38 cellular contexts compared by ENCODE assay signal in the genomic region with DNA sequence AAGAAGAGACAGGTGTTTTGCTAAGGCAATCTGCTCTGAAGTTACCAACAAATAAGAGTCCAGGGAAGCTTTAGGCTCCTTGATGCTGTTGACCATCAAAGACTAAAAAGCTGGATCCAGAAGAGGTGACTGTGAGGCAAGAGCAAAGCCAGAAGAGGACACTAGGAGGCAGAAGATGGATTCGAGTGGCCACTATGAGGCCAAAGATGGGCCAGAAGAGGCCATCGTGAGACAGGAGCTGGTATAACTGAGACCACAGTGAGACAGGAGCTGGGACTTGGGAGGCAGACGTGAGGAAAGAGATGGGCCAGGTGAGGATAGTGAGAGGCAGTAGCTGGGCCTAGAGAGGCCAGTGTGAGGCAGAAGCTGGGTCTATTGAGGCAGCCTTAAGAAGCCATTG. TPM values are rescaled to one million over a fixed set of nuclear protein-coding genes. Genes with fewer than 3 reads are reported as not detected.
"Had no signal": no experiment of that assay in that cellular context is flagged by ENCODE, and none has a peak within 500 bp of the region (broad histone marks: within the 10 kb centered on the region; RNA-seq: fewer than 3 reads in every experiment).

No MANE protein-coding gene starts in this region.

- H3K27ac Mint-ChIP-seq: activated B cell treated with CpG ODN at 0.5 μM for 24 hours; activated CD4-positive, alpha-beta memory T cell treated with anti-CD3 and anti-CD28 coated beads, Interleukin-2, amount 10 ng/mL, durations not matched to agents 7 days and 5 days; activated CD4-positive, alpha-beta T cell treated with anti-CD3 and anti-CD28 coated beads, Interleukin-2, amount 10 ng/mL, durations not matched to agents 24 days and 14 days; activated CD8-positive, alpha-beta memory T cell treated with anti-CD3 and anti-CD28 coated beads, Interleukin-2, amount 10 ng/mL, durations not matched to agents 7 days and 5 days; activated CD8-positive, alpha-beta T cell treated with anti-CD3 and anti-CD28 coated beads, Interleukin-2, amount 10 ng/mL, durations not matched to agents 7 days and 5 days; activated naive CD4-positive, alpha-beta T cell treated with anti-CD3 and anti-CD28 coated beads, Interleukin-2, amount 10 ng/mL, durations not matched to agents 7 days and 5 days; activated naive CD4-positive, alpha-beta T cell treated with anti-CD3 and anti-CD28 coated beads, Interleukin-2, amount 50 U/mL, for 24 hours; activated naive CD8-positive, alpha-beta T cell; activated naive CD8-positive, alpha-beta T cell treated with anti-CD3 and anti-CD28 coated beads, Interleukin-2, amount 10 ng/mL, durations not matched to agents 7 days and 5 days; activated naive CD8-positive, alpha-beta T cell treated with anti-CD3 and anti-CD28 coated beads, Interleukin-2, amount 50 U/mL, for 24 hours; activated T-cell treated with anti-CD3 and anti-CD28 coated beads, Interleukin-2, amount 50 U/mL, for 24 hours; activated T-helper 2 cell treated with anti-CD3 and anti-CD28 coated beads, Interferon-gamma antibody, Interleukin-2, Interleukin-4, amounts not matched to agents 10 μg/mL and 5 μg/mL and 100 μg/mL, durations not matched to agents 14 hours and 24 hours and 36 hours; brain; T-helper 1 cell treated with Interleukin-12 subunit alpha and Interleukin-12 subunit beta and Interleukin-4 antibody, amounts not matched to agents 30 μg/mL and 1 μg/mL, for 36 hours; T-helper 2 cell treated with Interferon-gamma antibody and Interleukin-4, amounts not matched to agents 5 μg/mL and 100 μg/mL, for 36 hours had no signal

- H3K4me1 ChIP-seq: ascending aorta had no signal

- DNase-seq: activated B cell treated with CpG ODN at 0.5 μM for 24 hours; activated CD4-positive, alpha-beta memory T cell treated with anti-CD3 and anti-CD28 coated beads, Interleukin-2, amount 10 ng/mL, durations not matched to agents 7 days and 5 days; activated CD4-positive, alpha-beta T cell treated with anti-CD3 and anti-CD28 coated beads for 4 hours; activated CD4-positive, alpha-beta T cell treated with anti-CD3 and anti-CD28 coated beads, Interleukin-2, amount 10 ng/mL, durations not matched to agents 24 days and 14 days; activated CD4-positive, alpha-beta T cell treated with anti-CD3 and anti-CD28 coated beads, Interleukin-2, amount 50 U/mL, for 1 hour; activated CD4-positive, alpha-beta T cell treated with anti-CD3 and anti-CD28 coated beads, Interleukin-2, amount 50 U/mL, for 4 hours; activated CD4-positive, CD25-positive, alpha-beta regulatory T cell treated with anti-CD3 and anti-CD28 coated beads, Interleukin-2, amount 50 U/mL, for 72 hours; activated CD8-positive, alpha-beta memory T cell treated with anti-CD3 and anti-CD28 coated beads for 24 hours; activated CD8-positive, alpha-beta memory T cell treated with anti-CD3 and anti-CD28 coated beads, Interleukin-2, amount 10 ng/mL, durations not matched to agents 7 days and 5 days; activated CD8-positive, alpha-beta memory T cell treated with anti-CD3 and anti-CD28 coated beads, Interleukin-2, amount 50 U/mL, for 48 hours; activated CD8-positive, alpha-beta T cell treated with anti-CD3 and anti-CD28 coated beads, Interleukin-2, amount 10 ng/mL, durations not matched to agents 7 days and 5 days; activated effector memory CD4-positive, alpha-beta T cell treated with Interleukin-2 at 50 U/mL for 16 hours; activated gamma-delta T cell; activated naive CD4-positive, alpha-beta T cell treated with anti-CD3 and anti-CD28 coated beads, Interleukin-2, amount 10 ng/mL, durations not matched to agents 7 days and 5 days; activated naive CD4-positive, alpha-beta T cell treated with Interleukin-2 at 50 U/mL for 16 hours; activated naive CD8-positive, alpha-beta T cell treated with anti-CD3 and anti-CD28 coated beads, Interleukin-2, amount 10 ng/mL, durations not matched to agents 7 days and 5 days; activated naive CD8-positive, alpha-beta T cell treated with anti-CD3 and anti-CD28 coated beads, Interleukin-2, amount 50 U/mL, for 24 hours; activated T-cell treated with anti-CD3 and anti-CD28 coated beads, Interleukin-2, amount 50 U/mL, for 24 hours; activated T-cell treated with anti-CD3 and anti-CD28 coated beads, Interleukin-2, amount 50 U/mL, for 48 hours; amygdala; anterior cingulate cortex; central memory CD4-positive, alpha-beta T cell; SW 1271; T-helper 1 cell; T-helper 2 cell; T-helper 9 cell had no signal

- H3K27ac ChIP-seq: ascending aorta, VCaP had no signal

- H3K27me3 Mint-ChIP-seq: activated B cell treated with CpG ODN at 0.5 μM for 24 hours; activated CD4-positive, alpha-beta memory T cell treated with anti-CD3 and anti-CD28 coated beads, Interleukin-2, amount 10 ng/mL, durations not matched to agents 7 days and 5 days; activated CD4-positive, alpha-beta T cell treated with anti-CD3 and anti-CD28 coated beads, Interleukin-2, amount 10 ng/mL, durations not matched to agents 24 days and 14 days; activated CD8-positive, alpha-beta memory T cell treated with anti-CD3 and anti-CD28 coated beads, Interleukin-2, amount 10 ng/mL, durations not matched to agents 7 days and 5 days; activated naive CD4-positive, alpha-beta T cell treated with anti-CD3 and anti-CD28 coated beads, Interleukin-2, amount 10 ng/mL, durations not matched to agents 7 days and 5 days; activated naive CD4-positive, alpha-beta T cell treated with anti-CD3 and anti-CD28 coated beads, Interleukin-2, amount 50 U/mL, for 24 hours; activated naive CD8-positive, alpha-beta T cell; activated naive CD8-positive, alpha-beta T cell treated with anti-CD3 and anti-CD28 coated beads, Interleukin-2, amount 10 ng/mL, durations not matched to agents 7 days and 5 days; activated naive CD8-positive, alpha-beta T cell treated with anti-CD3 and anti-CD28 coated beads, Interleukin-2, amount 50 U/mL, for 24 hours; activated T-cell treated with anti-CD3 and anti-CD28 coated beads, Interleukin-2, amount 50 U/mL, for 24 hours had no signal

- H3K4me1 Mint-ChIP-seq: activated B cell treated with CpG ODN at 0.5 μM for 24 hours; activated CD4-positive, alpha-beta memory T cell treated with anti-CD3 and anti-CD28 coated beads, Interleukin-2, amount 10 ng/mL, durations not matched to agents 7 days and 5 days; activated CD4-positive, alpha-beta T cell treated with anti-CD3 and anti-CD28 coated beads, Interleukin-2, amount 10 ng/mL, durations not matched to agents 24 days and 14 days; activated CD8-positive, alpha-beta memory T cell treated with anti-CD3 and anti-CD28 coated beads, Interleukin-2, amount 10 ng/mL, durations not matched to agents 7 days and 5 days; activated naive CD4-positive, alpha-beta T cell treated with anti-CD3 and anti-CD28 coated beads, Interleukin-2, amount 10 ng/mL, durations not matched to agents 7 days and 5 days; activated naive CD4-positive, alpha-beta T cell treated with anti-CD3 and anti-CD28 coated beads, Interleukin-2, amount 50 U/mL, for 24 hours; activated naive CD8-positive, alpha-beta T cell treated with anti-CD3 and anti-CD28 coated beads, Interleukin-2, amount 50 U/mL, for 24 hours; brain had no signal

- FAIRE-seq: bronchial epithelial cell, TTC549 had no signal

- H3K27me3 ChIP-seq: ascending aorta had no signal

- H3K4me3 Mint-ChIP-seq: activated B cell treated with CpG ODN at 0.5 μM for 24 hours; activated CD4-positive, alpha-beta memory T cell treated with anti-CD3 and anti-CD28 coated beads, Interleukin-2, amount 10 ng/mL, durations not matched to agents 7 days and 5 days; activated CD4-positive, alpha-beta T cell treated with anti-CD3 and anti-CD28 coated beads, Interleukin-2, amount 10 ng/mL, durations not matched to agents 24 days and 14 days; activated CD8-positive, alpha-beta memory T cell treated with anti-CD3 and anti-CD28 coated beads, Interleukin-2, amount 10 ng/mL, durations not matched to agents 7 days and 5 days; activated CD8-positive, alpha-beta T cell treated with anti-CD3 and anti-CD28 coated beads, Interleukin-2, amount 10 ng/mL, durations not matched to agents 7 days and 5 days; activated naive CD4-positive, alpha-beta T cell treated with anti-CD3 and anti-CD28 coated beads, Interleukin-2, amount 10 ng/mL, durations not matched to agents 7 days and 5 days; activated naive CD4-positive, alpha-beta T cell treated with anti-CD3 and anti-CD28 coated beads, Interleukin-2, amount 50 U/mL, for 24 hours; activated naive CD8-positive, alpha-beta T cell; activated naive CD8-positive, alpha-beta T cell treated with anti-CD3 and anti-CD28 coated beads, Interleukin-2, amount 10 ng/mL, durations not matched to agents 7 days and 5 days; activated naive CD8-positive, alpha-beta T cell treated with anti-CD3 and anti-CD28 coated beads, Interleukin-2, amount 50 U/mL, for 24 hours; activated T-cell treated with anti-CD3 and anti-CD28 coated beads, Interleukin-2, amount 50 U/mL, for 24 hours; brain; T-helper 1 cell treated with Interleukin-12 subunit alpha and Interleukin-12 subunit beta and Interleukin-4 antibody, amounts not matched to agents 30 μg/mL and 1 μg/mL, for 36 hours; T-helper 2 cell treated with Interferon-gamma antibody and Interleukin-4, amounts not matched to agents 5 μg/mL and 100 μg/mL, for 36 hours had no signal

- ATAC-seq: activated CD8-positive, alpha-beta memory T cell treated with anti-CD3 and anti-CD28 coated beads, Interleukin-2, amount 10 ng/mL, durations not matched to agents 7 days and 5 days; activated CD8-positive, alpha-beta T cell treated with anti-CD3 and anti-CD28 coated beads, Interleukin-2, amount 10 ng/mL, durations not matched to agents 7 days and 5 days; activated naive CD8-positive, alpha-beta T cell treated with anti-CD3 and anti-CD28 coated beads, Interleukin-2, amount 50 U/mL, for 24 hours had no signal

- H3K36me3 Mint-ChIP-seq: activated CD8-positive, alpha-beta memory T cell treated with anti-CD3 and anti-CD28 coated beads, Interleukin-2, amount 10 ng/mL, durations not matched to agents 7 days and 5 days; activated naive CD4-positive, alpha-beta T cell treated with anti-CD3 and anti-CD28 coated beads, Interleukin-2, amount 10 ng/mL, durations not matched to agents 7 days and 5 days; activated naive CD8-positive, alpha-beta T cell; brain had no signal

- H3K36me3 ChIP-seq: ascending aorta had no signal

- H3K4me3 ChIP-seq: ascending aorta had no signal

- H3K9me3 ChIP-seq: ascending aorta had no signal

RNA-seq across cellular contexts. Expression of gene OR4C45, which starts 37.7 kb away (rescaled TPM):
- total RNA-seq: activated B cell treated with CpG ODN at 0.5 μM for 24 hours; activated CD4-positive, alpha-beta memory T cell treated with anti-CD3 and anti-CD28 coated beads, Interleukin-2, amount 10 ng/mL, durations not matched to agents 7 days and 5 days; activated CD4-positive, alpha-beta T cell treated with anti-CD3 and anti-CD28 coated beads, Interleukin-2, amount 10 ng/mL, durations not matched to agents 24 days and 14 days; activated CD8-positive, alpha-beta memory T cell treated with anti-CD3 and anti-CD28 coated beads, Interleukin-2, amount 10 ng/mL, durations not matched to agents 7 days and 5 days; activated CD8-positive, alpha-beta T cell treated with anti-CD3 and anti-CD28 coated beads, Interleukin-2, amount 10 ng/mL, durations not matched to agents 7 days and 5 days; activated naive CD8-positive, alpha-beta T cell treated with anti-CD3 and anti-CD28 coated beads, Interleukin-2, amount 10 ng/mL, durations not matched to agents 7 days and 5 days; activated T-helper 2 cell treated with anti-CD3 and anti-CD28 coated beads, Interferon-gamma antibody, Interleukin-2, Interleukin-4, amounts not matched to agents 10 μg/mL and 5 μg/mL and 100 μg/mL, durations not matched to agents 14 hours and 24 hours and 36 hours; ascending aorta; bronchial epithelial cell; cardiac septum had no signal
- polyA plus RNA-seq: adipose tissue had no signal
